8 cellular contexts compared by ENCODE assay signal in genomic region chr9:4739587-4740372, GRCh38. TPM values are rescaled to one million over a fixed set of nuclear protein-coding genes. Genes with fewer than 3 reads are reported as not detected.
A peak's percentile ranks its signal among the peaks of the same experiment; 100 is the strongest.
DNase-seq lines count a peak whose midpoint lies in the region; ATAC-seq and TF ChIP-seq lines count a peak whose summit lies in the region.

No MANE protein-coding gene starts in this region.

- H3K9me3 ChIP-seq in RWPE2 (ENCODE audit: severe bottlenecking) = no peaks in the 10 kb centered on the region

- no peak for ATAC-seq in RWPE2 (ENCODE audit: low read depth)
- ATAC-seq in GM19328 (IDR thresholded peaks at IDR 0.05; ENCODE audit: unreplicated experiment) = no peak
- ATAC-seq in esophagus mucosa = no peak

- H3K4me3 Mint-ChIP-seq in endothelial cell (ENCODE audit: unreplicated experiment) (peak overlapping the region; percentile 95), neural crest cell (peak overlapping the region; percentile 91)

- no peaks in the 10 kb centered on the region for H3K27me3 ChIP-seq in RWPE2 (ENCODE audit: insufficient read depth, poor library complexity, severe bottlenecking)

- no peaks in the 10 kb centered on the region for H3K9me3 Mint-ChIP-seq in endothelial cell (ENCODE audit: unreplicated experiment)
- H3K9me3 Mint-ChIP-seq in neural crest cell = peaks cover 3% of the 10 kb centered on the region

- H3K36me3 ChIP-seq in RWPE2 (ENCODE audit: low read depth) = no peaks in the 10 kb centered on the region; the same call in 1 of the 2 replicates

- TF ChIP-seq CTCF in RWPE2 (IDR thresholded peaks at IDR 0.05; ENCODE audit: poor library complexity, severe bottlenecking) = no peak
- TF ChIP-seq CTCF in endothelial cell (IDR thresholded peaks at IDR 0.05; ENCODE audit: unreplicated experiment) = no peak
- no peak for TF ChIP-seq CTCF in neural crest cell (conservative IDR thresholded peaks at IDR 0.05)

- peaks cover 24% of the 10 kb centered on the region for H3K4me1 ChIP-seq in RWPE2 (ENCODE audit: insufficient read depth, poor library complexity, severe bottlenecking)

- peak overlapping the region; percentile 62 for H3K4me3 ChIP-seq in RWPE2 (ENCODE audit: severe bottlenecking)

- peak overlapping the region; percentile 83 for H3K27ac Mint-ChIP-seq in endothelial cell (ENCODE audit: unreplicated experiment)
- H3K27ac Mint-ChIP-seq in neural crest cell (ENCODE audit: unreplicated experiment) = peak overlapping the region; percentile 93

- H3K36me3 Mint-ChIP-seq in endothelial cell (ENCODE audit: low read depth, unreplicated experiment) (peaks cover 4% of the 10 kb centered on the region), neural crest cell (ENCODE audit: low read depth) (peaks cover under 1% of the 10 kb centered on the region)

- H3K27me3 Mint-ChIP-seq in endothelial cell (ENCODE audit: unreplicated experiment) (peaks cover 5% of the 10 kb centered on the region), neural crest cell (ENCODE audit: low read depth) (no peaks in the 10 kb centered on the region)

- H3K27ac ChIP-seq in RWPE2 (ENCODE audit: poor library complexity, severe bottlenecking) = peak overlapping the region; percentile 73

- peaks cover 9% of the 10 kb centered on the region for H3K4me1 Mint-ChIP-seq in endothelial cell (ENCODE audit: unreplicated experiment)
- H3K4me1 Mint-ChIP-seq in neural crest cell = peaks cover 31% of the 10 kb centered on the region

- DNase-seq in DMS 273 (lab: John Stamatoyannopoulos, UW; ENCODE audit: unreplicated experiment) (peak; percentile 26), DMS 273 treated with DMSO at 0.1 percent for 48 hours (lab: John Stamatoyannopoulos, UW) (no peak), RWPE2 (ENCODE audit: low spot score) (no peak), endothelial cell (ENCODE audit: low spot score) (no peak), neural crest cell (ENCODE audit: low read depth, low spot score) (peak; percentile 5), DMS153 treated with DMSO at 0.1 percent for 48 hours (lab: John Stamatoyannopoulos, UW; ENCODE audit: unreplicated experiment) (no peak)

RNA-seq across cellular contexts. Expression of gene AK3, which starts 1.2 kb away (rescaled TPM):
- total RNA-seq in endothelial cell (ENCODE audit: unreplicated experiment) = 29.2 TPM
- total RNA-seq in neural crest cell = 59.0 and 67.4 TPM in 2 replicates
- total RNA-seq in esophagus mucosa = 65.6 TPM

RNA-seq across cellular contexts. Expression of gene RCL1, which starts 53.0 kb away (rescaled TPM):
- total RNA-seq in endothelial cell (ENCODE audit: unreplicated experiment) (12.2 TPM), neural crest cell (12.7 TPM in 2 replicates), esophagus mucosa (13.9 TPM)

Comparison
In these comparisons a context has a peak if more than half of its experiments do, and no peak if none do; other contexts are left out.
1. DNase-seq: peak in DMS 273 (single experiment) and neural crest cell (single experiment); none in DMS 273 treated with DMSO at 0.1 percent for 48 hours (single experiment), RWPE2 (single experiment), endothelial cell (single experiment) and DMS153 treated with DMSO at 0.1 percent for 48 hours (single experiment).